In genomic region chr14:39043352-39043943, GRCh38 we compare ENCODE assay signal across 17 cellular contexts.
"Had no signal": no experiment of that assay in that cellular context is flagged by ENCODE, and none has a peak within 500 bp of the region (broad histone marks: within the 10 kb centered on the region; RNA-seq: fewer than 3 reads in every experiment).

No MANE protein-coding gene starts in this region.

- FAIRE-seq: colon, endothelial cell of umbilical vein had no signal

- H3K4me3 ChIP-seq: heart left ventricle, prostate gland, spleen, stomach, thoracic aorta, transverse colon had no signal

- DNase-seq: endodermal cell; erythroblast; heart left ventricle; hippocampal formation; mesendoderm; naive B cell; spleen; stimulated activated CD4-positive, alpha-beta T cell treated with anti-CD3 and anti-CD28 coated beads, Interleukin-15, amount 100 ng/mL, for 24 hours; stimulated activated CD4-positive, alpha-beta T cell treated with anti-CD3 and anti-CD28 coated beads, Interleukin-1b, Interleukin-23, amount 100 ng/mL, for 48 hours; stimulated activated naive CD4-positive, alpha-beta T cell; stomach; substantia nigra; transverse colon had no signal
